In genomic region chr12:48828293-48828692, GRCh38 we compare ENCODE assay signal across 14 cellular contexts.
"Had no signal": no experiment of that assay in that cellular context is flagged by ENCODE, and none has a peak within 500 bp of the region (broad histone marks: within the 10 kb centered on the region; RNA-seq: fewer than 3 reads in every experiment).

No MANE protein-coding gene starts in this region.

- DNase-seq: activated naive CD4-positive, alpha-beta T cell treated with anti-CD3 and anti-CD28 coated beads, Interleukin-2, amount 10 ng/mL, durations not matched to agents 7 days and 5 days; activated T-cell treated with anti-CD3 and anti-CD28 coated beads for 4 hours; esophagus squamous epithelium; foreskin fibroblast; hypothalamus; mesenchymal stem cell; nucleus accumbens; right cardiac atrium; stimulated activated CD4-positive, alpha-beta T cell treated with anti-CD3 and anti-CD28 coated beads, Interleukin-4, amount 100 ng/mL, for 24 hours; stimulated activated naive CD8-positive, alpha-beta T cell treated with anti-CD3 and anti-CD28 coated beads, Interleukin-15, Interleukin-2, amounts not matched to agents 100 U/mL and 50 U/mL, for 24 hours; transverse colon had no signal

- H3K27me3 Mint-ChIP-seq: activated naive CD4-positive, alpha-beta T cell treated with anti-CD3 and anti-CD28 coated beads, Interleukin-2, amount 10 ng/mL, durations not matched to agents 7 days and 5 days; natural killer cell treated with Interleukin-12 subunit alpha and Interleukin-12 subunit beta and Interleukin-15 and Interleukin-18, amount 100 ng/mL, for 72 hours had no signal

- H3K9me3 Mint-ChIP-seq: activated naive CD4-positive, alpha-beta T cell treated with anti-CD3 and anti-CD28 coated beads, Interleukin-2, amount 10 ng/mL, durations not matched to agents 7 days and 5 days; natural killer cell treated with Interleukin-12 subunit alpha and Interleukin-12 subunit beta and Interleukin-15 and Interleukin-18, amount 100 ng/mL, for 72 hours had no signal

- H3K27ac Mint-ChIP-seq: activated naive CD4-positive, alpha-beta T cell treated with anti-CD3 and anti-CD28 coated beads, Interleukin-2, amount 10 ng/mL, durations not matched to agents 7 days and 5 days; natural killer cell treated with Interleukin-12 subunit alpha and Interleukin-12 subunit beta and Interleukin-15 and Interleukin-18, amount 100 ng/mL, for 72 hours had no signal

- H3K9me3 ChIP-seq: esophagus squamous epithelium, transverse colon, vagina had no signal

- H3K27ac ChIP-seq: esophagus squamous epithelium, transverse colon, vagina had no signal

- H3K4me3 Mint-ChIP-seq: activated naive CD4-positive, alpha-beta T cell treated with anti-CD3 and anti-CD28 coated beads, Interleukin-2, amount 10 ng/mL, durations not matched to agents 7 days and 5 days; natural killer cell treated with Interleukin-12 subunit alpha and Interleukin-12 subunit beta and Interleukin-15 and Interleukin-18, amount 100 ng/mL, for 72 hours had no signal

- H3K4me3 ChIP-seq: esophagus squamous epithelium, transverse colon, vagina had no signal

- H3K4me1 ChIP-seq: esophagus squamous epithelium, transverse colon, vagina had no signal

- ATAC-seq: activated CD4-positive, CD25-positive, alpha-beta regulatory T cell treated with anti-CD3 and anti-CD28 coated beads, Interleukin-2, amount 50 U/mL, for 24 hours; natural killer cell treated with Interleukin-12 subunit alpha and Interleukin-12 subunit beta and Interleukin-15 and Interleukin-18, amount 100 ng/mL, for 72 hours; right cardiac atrium; stimulated activated naive CD8-positive, alpha-beta T cell treated with anti-CD3 and anti-CD28 coated beads, Interleukin-15, Interleukin-2, amounts not matched to agents 100 U/mL and 50 U/mL, for 24 hours had no signal

- H3K27me3 ChIP-seq: esophagus squamous epithelium, transverse colon, vagina had no signal

- H3K4me1 Mint-ChIP-seq: activated naive CD4-positive, alpha-beta T cell treated with anti-CD3 and anti-CD28 coated beads, Interleukin-2, amount 10 ng/mL, durations not matched to agents 7 days and 5 days had no signal
